Comparison of ENCODE assay signal across 8 cellular contexts in genomic region chr3:43285644-43286043, GRCh38. TPM values are rescaled to one million over a fixed set of nuclear protein-coding genes. Genes with fewer than 3 reads are reported as not detected.
DNase-seq lines count a peak whose midpoint lies in the region; ATAC-seq and TF ChIP-seq lines count a peak whose summit lies in the region.

No MANE protein-coding gene starts in this region.

- H3K4me3 ChIP-seq in H7 (ENCODE audit: insufficient read depth, low read depth, low read length) (no peak overlapping the region), rectal smooth muscle tissue (ENCODE audit: low read length) (no peak overlapping the region)

- no peaks in the 10 kb centered on the region; the same call in 1 of the 2 replicates for H3K36me3 ChIP-seq in H7 (replicated peaks; ENCODE audit: control insufficient read depth, insufficient read depth, low read length)
- H3K36me3 ChIP-seq in rectal smooth muscle tissue (ENCODE audit: control insufficient read depth, insufficient read depth, low read length) = no peaks in the 10 kb centered on the region

- POLR2A ChIA-PET in RWPE1 (lab: Yijun Ruan, JAX; ENCODE audit: low non-redundant PET) = interaction anchor here (0.6 to 1.0 kb wide), 2 partner anchors 62 to 933 kb away, joined by 3 read pairs; no protein-coding TSS in a partner anchor

- CTCF ChIA-PET in RWPE1 (lab: Yijun Ruan, JAX) = interaction anchor here (0.6 kb wide), 1 partner anchor 40 kb away, joined by 3 read pairs; no protein-coding TSS in a partner anchor

- H3K27me3 ChIP-seq in H7 (ENCODE audit: control insufficient read depth, insufficient read depth, low read length) = peaks cover 2% of the 10 kb centered on the region; the same call in 1 of the 2 replicates
- H3K27me3 ChIP-seq in rectal smooth muscle tissue (ENCODE audit: control insufficient read depth, insufficient read depth, low read length) = no peaks in the 10 kb centered on the region

- DNase-seq in H7 = peak; percentile 52
- no peak for DNase-seq in RWPE1 (ENCODE audit: low spot score)
- DNase-seq in glomerular visceral epithelial cell (ENCODE audit: extremely low spot score) = peak; percentile 1
- no peak for DNase-seq in islet precursor cell
- DNase-seq in stimulated activated CD4-positive, alpha-beta T cell treated with anti-CD3 and anti-CD28 coated beads, Interleukin-4, amount 100 ng/mL, for 1 hour = no peak

- no peak overlapping the region for H3K9ac ChIP-seq in rectal smooth muscle tissue (ENCODE audit: low read length)

- peaks cover 19% of the 10 kb centered on the region for H3K4me1 ChIP-seq in rectal smooth muscle tissue (ENCODE audit: control insufficient read depth, insufficient read depth, low read length)

- H3K27ac ChIP-seq in RWPE1 (peak overlapping the region; percentile 84), rectal smooth muscle tissue (ENCODE audit: low read depth, low read length) (peak overlapping the region; percentile 4)

- ATAC-seq in GM21529 (IDR thresholded peaks at IDR 0.05; ENCODE audit: unreplicated experiment) (no peak), HG02798 (IDR thresholded peaks at IDR 0.05; ENCODE audit: poor library complexity, unreplicated experiment) (no peak)

- no peak for TF ChIP-seq CTCF in RWPE1 (conservative IDR thresholded peaks at IDR 0.05; ENCODE audit: low read depth)

RNA-seq across cellular contexts. Expression of gene SNRK, which starts 0.7 kb away (rescaled TPM):
- 9.7 and 15.9 TPM in 2 replicates for total RNA-seq in H7 (2014; rRNA removed; shearing (Covaris generic))

Comparison
In these comparisons a context has a peak if more than half of its experiments do, and no peak if none do; other contexts are left out.
1. DNase-seq: peak in H7 (single experiment) and glomerular visceral epithelial cell (single experiment); none in RWPE1 (single experiment), islet precursor cell (single experiment) and stimulated activated CD4-positive, alpha-beta T cell treated with anti-CD3 and anti-CD28 coated beads, Interleukin-4, amount 100 ng/mL, for 1 hour (single experiment).